8 cellular contexts compared by ENCODE assay signal in the genomic region with DNA sequence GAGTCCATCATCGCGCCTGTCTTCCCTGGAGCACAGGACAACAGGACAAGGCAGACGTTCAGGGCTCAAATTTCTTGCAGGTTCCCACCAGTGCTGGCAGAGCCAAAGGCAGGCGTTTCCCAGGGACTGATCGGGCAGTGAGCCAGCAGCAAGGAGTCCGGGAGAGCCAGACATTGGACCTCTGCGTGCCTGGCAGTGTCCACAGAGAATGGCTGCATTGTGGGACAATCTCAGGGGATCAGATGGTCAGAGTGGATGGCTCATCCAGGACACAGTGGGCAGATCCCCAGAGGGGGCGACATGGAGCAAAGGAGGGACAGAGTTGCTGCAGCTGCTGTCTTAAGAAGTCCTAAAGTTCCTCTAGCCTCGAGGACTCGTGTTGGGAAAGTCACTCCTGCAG. TPM values are rescaled to one million over a fixed set of nuclear protein-coding genes. Genes with fewer than 3 reads are reported as not detected.
DNase-seq lines count a peak whose midpoint lies in the region; ATAC-seq and TF ChIP-seq lines count a peak whose summit lies in the region.

No MANE protein-coding gene starts in this region.

- DNase-seq in BE2C (peak; percentile 82), SHP77 (lab: John Stamatoyannopoulos, UW) (peak; percentile 49), dermis blood vessel endothelial cell (peak; percentile 73), memory B cell (ENCODE audit: low spot score in 2 of 2) (no peak), ureter (ENCODE audit: low spot score) (peak; percentile 68)

- no peak overlapping the region for H3K4me3 Mint-ChIP-seq in memory B cell

- peaks cover 35% of the 10 kb centered on the region for H3K4me1 Mint-ChIP-seq in memory B cell

- H3K36me3 ChIP-seq in BE2C = no peaks in the 10 kb centered on the region

- ATAC-seq in memory B cell (ENCODE audit: low read depth) (no peak), GM19455 (IDR thresholded peaks at IDR 0.05; ENCODE audit: unreplicated experiment) (no peak), HG03139 (IDR thresholded peaks at IDR 0.05; ENCODE audit: unreplicated experiment) (no peak)

- no peaks in the 10 kb centered on the region for H3K9me3 Mint-ChIP-seq in memory B cell

- H3K4me3 ChIP-seq in BE2C (ENCODE audit: low read depth, low read length) (no peak overlapping the region), GM12875 (ENCODE audit: low read depth, low read length) (no peak overlapping the region)

- H3K27me3 ChIP-seq in BE2C = no peaks in the 10 kb centered on the region

- peaks cover 8% of the 10 kb centered on the region for H3K36me3 Mint-ChIP-seq in memory B cell

- peak overlapping the region; percentile 7 for H3K27ac Mint-ChIP-seq in memory B cell

- TF ChIP-seq CTCF in BE2C (IDR thresholded peaks at IDR 0.05; ENCODE audit: low read depth, low read length) = peak; percentile 77
- peak; percentile 57 for TF ChIP-seq CTCF in GM12875 (IDR thresholded peaks at IDR 0.05; ENCODE audit: borderline replicate concordance, insufficient read depth, low read depth, low read length)

- H3K4me1 ChIP-seq in BE2C = no peaks in the 10 kb centered on the region

- H3K9me3 ChIP-seq in BE2C = no peaks in the 10 kb centered on the region

- no peaks in the 10 kb centered on the region for H3K27me3 Mint-ChIP-seq in memory B cell

RNA-seq across cellular contexts. Expression of a gene that starts 4.6 kb away (rescaled TPM):
- polyA plus RNA-seq in BE2C (2012; ENCODE audit: insufficient read depth, insufficient read length, low read depth) = 0.59 TPM
- total RNA-seq in dermis blood vessel endothelial cell = 12.4 and 15.0 TPM in 2 replicates
- total RNA-seq in ureter = 191 TPM

RNA-seq across cellular contexts. Expression of a gene that starts 11.4 kb away (rescaled TPM):
- polyA plus RNA-seq in BE2C (2012; ENCODE audit: insufficient read depth, insufficient read length, low read depth) = not detected
- total RNA-seq in dermis blood vessel endothelial cell = 0.19 TPM in 1 of 2 replicates, not detected in the other
- total RNA-seq in ureter = 0.60 TPM

RNA-seq across cellular contexts. Expression of a gene that starts 46.5 kb away (rescaled TPM):
- polyA plus RNA-seq in BE2C (2012; ENCODE audit: insufficient read depth, insufficient read length, low read depth) = 223 TPM
- total RNA-seq in dermis blood vessel endothelial cell (35.7 and 41.1 TPM in 2 replicates), ureter (106 TPM)

Comparison
In these comparisons a context has a peak if more than half of its experiments do, and no peak if none do; other contexts are left out.
1. DNase-seq: peak in BE2C (single experiment), SHP77 (2 of 2), dermis blood vessel endothelial cell (single experiment) and ureter (single experiment); none in memory B cell (0 of 2).
2. RNA of a gene that starts 4.6 kb away (total RNA-seq): 191 TPM in ureter (single experiment); 12.4 to 15.0 TPM in dermis blood vessel endothelial cell; every median in the first group is over 10 times any median in the second.